Comparison of ENCODE assay signal across 9 cellular contexts in the genomic region with DNA sequence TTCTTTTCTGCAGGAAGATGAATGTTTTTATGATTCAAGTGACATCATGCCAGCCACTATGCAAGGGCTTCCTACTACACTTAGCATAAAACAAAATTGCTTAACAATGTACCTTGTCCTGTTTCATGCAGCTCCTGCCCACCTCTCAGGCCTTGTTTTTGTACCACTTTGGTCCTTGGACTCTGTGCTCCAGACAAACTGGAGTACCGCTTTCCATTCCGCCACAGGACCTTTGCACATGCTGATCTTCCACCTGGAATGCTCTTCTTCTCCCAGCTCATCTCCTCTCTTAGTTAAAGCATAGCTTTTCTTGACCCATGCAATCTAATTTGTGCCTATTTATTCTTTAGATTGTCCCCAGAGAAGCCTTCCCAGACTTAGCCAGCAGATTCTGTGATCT.
"Had no signal": no experiment of that assay in that cellular context is flagged by ENCODE, and none has a peak within 500 bp of the region (broad histone marks: within the 10 kb centered on the region; RNA-seq: fewer than 3 reads in every experiment).

No MANE protein-coding gene starts in this region.

- FAIRE-seq: H54, HTR-8/SVneo had no signal

- H3K9ac ChIP-seq: GM23248 had no signal

- H3K4me3 ChIP-seq: GM23248 had no signal

- H3K27ac ChIP-seq: GM23248 had no signal

- H2AFZ ChIP-seq: GM23248 had no signal

- DNase-seq: GM23248, GOT3, H9, HCEC 1CT, HFFc6, Kasumi-1, KG1 had no signal
